ENCODE assay signal across 1 cellular context in the genomic region with DNA sequence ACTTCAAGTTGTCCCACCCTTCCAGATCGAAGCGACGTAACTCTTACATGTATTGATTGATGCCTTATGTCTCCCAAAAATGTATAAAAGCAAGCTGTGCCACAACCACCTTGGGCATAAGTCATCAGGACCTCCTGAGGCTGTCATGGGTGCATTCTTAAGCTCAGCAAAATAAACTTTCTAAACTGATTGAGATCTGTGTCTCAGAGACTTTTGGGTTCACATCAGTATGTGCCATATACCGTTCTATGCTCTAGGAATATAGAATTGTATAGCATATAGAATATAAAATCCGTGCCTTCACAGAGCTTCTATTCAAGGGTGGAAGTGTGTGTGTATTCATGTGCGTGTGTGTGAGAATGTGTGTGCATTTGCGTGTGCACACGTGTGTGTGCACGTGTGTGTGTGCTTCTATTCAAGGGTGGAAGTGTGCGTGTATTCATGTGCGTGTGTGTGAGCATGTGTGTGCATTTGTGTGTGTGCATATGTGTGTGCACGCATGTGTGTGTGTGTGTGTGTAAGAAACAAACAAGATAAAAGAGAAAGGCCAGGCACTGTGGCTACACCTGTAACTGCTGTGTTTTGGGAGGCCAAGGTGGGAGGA.
TF ChIP-seq lines count a peak whose summit lies in the region.

No MANE protein-coding gene starts in this region.

TF ChIP-seq in GM23338, 12 proteins besides CTCF, POLR2A, EP300 and RAD21 (continued from another document):
- TF ChIP-seq, protein P1, sequence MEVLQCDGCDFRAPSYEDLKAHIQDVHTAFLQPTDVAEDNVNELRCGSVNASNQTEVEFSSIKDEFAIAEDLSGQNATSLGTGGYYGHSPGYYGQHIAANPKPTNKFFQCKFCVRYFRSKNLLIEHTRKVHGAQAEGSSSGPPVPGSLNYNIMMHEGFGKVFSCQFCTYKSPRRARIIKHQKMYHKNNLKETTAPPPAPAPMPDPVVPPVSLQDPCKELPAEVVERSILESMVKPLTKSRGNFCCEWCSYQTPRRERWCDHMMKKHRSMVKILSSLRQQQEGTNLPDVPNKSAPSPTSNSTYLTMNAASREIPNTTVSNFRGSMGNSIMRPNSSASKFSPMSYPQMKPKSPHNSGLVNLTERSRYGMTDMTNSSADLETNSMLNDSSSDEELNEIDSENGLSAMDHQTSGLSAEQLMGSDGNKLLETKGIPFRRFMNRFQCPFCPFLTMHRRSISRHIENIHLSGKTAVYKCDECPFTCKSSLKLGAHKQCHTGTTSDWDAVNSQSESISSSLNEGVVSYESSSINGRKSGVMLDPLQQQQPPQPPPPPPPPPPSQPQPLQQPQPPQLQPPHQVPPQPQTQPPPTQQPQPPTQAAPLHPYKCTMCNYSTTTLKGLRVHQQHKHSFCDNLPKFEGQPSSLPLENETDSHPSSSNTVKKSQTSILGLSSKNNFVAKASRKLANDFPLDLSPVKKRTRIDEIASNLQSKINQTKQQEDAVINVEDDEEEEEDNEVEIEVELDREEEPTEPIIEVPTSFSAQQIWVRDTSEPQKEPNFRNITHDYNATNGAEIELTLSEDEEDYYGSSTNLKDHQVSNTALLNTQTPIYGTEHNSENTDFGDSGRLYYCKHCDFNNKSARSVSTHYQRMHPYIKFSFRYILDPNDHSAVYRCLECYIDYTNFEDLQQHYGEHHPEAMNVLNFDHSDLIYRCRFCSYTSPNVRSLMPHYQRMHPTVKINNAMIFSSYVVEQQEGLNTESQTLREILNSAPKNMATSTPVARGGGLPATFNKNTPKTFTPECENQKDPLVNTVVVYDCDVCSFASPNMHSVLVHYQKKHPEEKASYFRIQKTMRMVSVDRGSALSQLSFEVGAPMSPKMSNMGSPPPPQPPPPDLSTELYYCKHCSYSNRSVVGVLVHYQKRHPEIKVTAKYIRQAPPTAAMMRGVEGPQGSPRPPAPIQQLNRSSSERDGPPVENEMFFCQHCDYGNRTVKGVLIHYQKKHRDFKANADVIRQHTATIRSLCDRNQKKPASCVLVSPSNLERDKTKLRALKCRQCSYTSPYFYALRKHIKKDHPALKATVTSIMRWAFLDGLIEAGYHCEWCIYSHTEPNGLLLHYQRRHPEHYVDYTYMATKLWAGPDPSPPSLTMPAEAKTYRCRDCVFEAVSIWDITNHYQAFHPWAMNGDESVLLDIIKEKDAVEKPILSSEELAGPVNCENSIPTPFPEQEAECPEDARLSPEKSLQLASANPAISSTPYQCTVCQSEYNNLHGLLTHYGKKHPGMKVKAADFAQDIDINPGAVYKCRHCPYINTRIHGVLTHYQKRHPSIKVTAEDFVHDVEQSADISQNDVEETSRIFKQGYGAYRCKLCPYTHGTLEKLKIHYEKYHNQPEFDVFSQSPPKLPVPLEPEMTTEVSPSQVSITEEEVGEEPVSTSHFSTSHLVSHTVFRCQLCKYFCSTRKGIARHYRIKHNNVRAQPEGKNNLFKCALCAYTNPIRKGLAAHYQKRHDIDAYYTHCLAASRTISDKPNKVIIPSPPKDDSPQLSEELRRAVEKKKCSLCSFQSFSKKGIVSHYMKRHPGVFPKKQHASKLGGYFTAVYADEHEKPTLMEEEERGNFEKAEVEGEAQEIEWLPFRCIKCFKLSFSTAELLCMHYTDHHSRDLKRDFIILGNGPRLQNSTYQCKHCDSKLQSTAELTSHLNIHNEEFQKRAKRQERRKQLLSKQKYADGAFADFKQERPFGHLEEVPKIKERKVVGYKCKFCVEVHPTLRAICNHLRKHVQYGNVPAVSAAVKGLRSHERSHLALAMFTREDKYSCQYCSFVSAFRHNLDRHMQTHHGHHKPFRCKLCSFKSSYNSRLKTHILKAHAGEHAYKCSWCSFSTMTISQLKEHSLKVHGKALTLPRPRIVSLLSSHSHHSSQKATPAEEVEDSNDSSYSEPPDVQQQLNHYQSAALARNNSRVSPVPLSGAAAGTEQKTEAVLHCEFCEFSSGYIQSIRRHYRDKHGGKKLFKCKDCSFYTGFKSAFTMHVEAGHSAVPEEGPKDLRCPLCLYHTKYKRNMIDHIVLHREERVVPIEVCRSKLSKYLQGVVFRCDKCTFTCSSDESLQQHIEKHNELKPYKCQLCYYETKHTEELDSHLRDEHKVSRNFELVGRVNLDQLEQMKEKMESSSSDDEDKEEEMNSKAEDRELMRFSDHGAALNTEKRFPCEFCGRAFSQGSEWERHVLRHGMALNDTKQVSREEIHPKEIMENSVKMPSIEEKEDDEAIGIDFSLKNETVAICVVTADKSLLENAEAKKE (CRISPR knock-in tag; IDR thresholded peaks at IDR 0.05), result no peak
- no peak for TF ChIP-seq POLR2AphosphoS5 (IDR thresholded peaks at IDR 0.05; ENCODE audit: low read depth)
